Comparison of ENCODE assay signal across 1 cellular context in the genomic region with DNA sequence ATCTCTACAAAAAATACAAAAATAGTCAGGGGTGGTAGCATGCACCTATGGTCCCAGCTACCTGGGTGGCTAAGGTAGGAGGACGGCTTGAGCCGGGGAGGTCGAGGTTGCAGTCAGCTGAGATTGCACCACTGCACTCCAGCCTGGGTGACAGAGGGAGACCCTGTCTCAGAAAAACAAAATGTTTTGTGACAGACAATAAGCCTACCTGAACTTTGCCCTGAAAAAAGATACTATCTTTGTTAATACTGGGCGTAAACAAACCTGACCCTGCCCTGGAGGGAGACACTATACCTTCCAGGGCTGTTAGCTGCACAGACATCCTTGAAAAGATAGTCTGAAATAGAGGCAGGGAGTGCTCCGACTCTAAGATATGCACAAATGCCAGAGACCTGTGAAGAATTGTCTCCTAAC.
TF ChIP-seq lines count a peak whose summit lies in the region.

No MANE protein-coding gene starts in this region.

TF ChIP-seq in HepG2, 621 proteins besides CTCF, POLR2A, EP300 and RAD21 (continued from another document and continues in another):
- TF ChIP-seq POLR2G (IDR thresholded peaks at IDR 0.05; ENCODE audit: low read depth, low read length) (no peak), CENPBD1 (CRISPR knock-in tag; IDR thresholded peaks at IDR 0.05; ENCODE audit: borderline replicate concordance, low read depth) (no peak), KDM5A (IDR thresholded peaks at IDR 0.05; ENCODE audit: borderline replicate concordance, low read length) (no peak), ZFP62 (CRISPR knock-in tag; IDR thresholded peaks at IDR 0.05) (no peak), ATRX (CRISPR knock-in tag; IDR thresholded peaks at IDR 0.05; ENCODE audit: borderline replicate concordance) (no peak), GABPA (IDR thresholded peaks at IDR 0.05; ENCODE audit: low read depth, low read length) (no peak), GABPA (CRISPR knock-in tag; IDR thresholded peaks at IDR 0.05; ENCODE audit: low read depth) (no peak), NPAS2 (CRISPR knock-in tag; IDR thresholded peaks at IDR 0.05; ENCODE audit: borderline replicate concordance) (no peak), TGIF2 (CRISPR knock-in tag; IDR thresholded peaks at IDR 0.05) (peak; percentile 72; the same call in 1 of the 2 replicates), FOXP4 (CRISPR knock-in tag; IDR thresholded peaks at IDR 0.05) (peak; percentile 89), U2AF1 (optimal IDR thresholded peaks at IDR 0.05; ENCODE audit: low read depth, low read length) (no peak), PATZ1 (CRISPR knock-in tag; IDR thresholded peaks at IDR 0.05) (peak; percentile 55; the same call in 1 of the 2 replicates), RBAK (CRISPR knock-in tag; IDR thresholded peaks at IDR 0.05) (no peak), ZNF574 (CRISPR knock-in tag; IDR thresholded peaks at IDR 0.05) (0 out of 2 replicates have a peak, but pooled peaks have one; percentile 23), ZNF777 (CRISPR knock-in tag; IDR thresholded peaks at IDR 0.05) (no peak), ZNF782 (CRISPR knock-in tag; IDR thresholded peaks at IDR 0.05; ENCODE audit: borderline replicate concordance) (no peak), FIP1L1 (IDR thresholded peaks at IDR 0.05; ENCODE audit: borderline replicate concordance, insufficient read depth, low read depth, low read length) (no peak), EED (CRISPR knock-in tag; IDR thresholded peaks at IDR 0.05) (no peak), ELF3 (CRISPR knock-in tag; IDR thresholded peaks at IDR 0.05) (0 out of 2 replicates have a peak, but pooled peaks have one; percentile 43), ZSCAN29 (CRISPR knock-in tag; conservative IDR thresholded peaks at IDR 0.05) (no peak), ZNF749 (CRISPR knock-in tag; IDR thresholded peaks at IDR 0.05; ENCODE audit: borderline replicate concordance) (peak; percentile 41; the same call in 1 of the 2 replicates), ZNF230 (CRISPR knock-in tag; IDR thresholded peaks at IDR 0.05) (no peak), ZNF660 (CRISPR knock-in tag; IDR thresholded peaks at IDR 0.05; ENCODE audit: borderline replicate concordance, low read depth) (no peak), FOXM1 (CRISPR knock-in tag; IDR thresholded peaks at IDR 0.05) (no peak), ZMYM4 (CRISPR knock-in tag; IDR thresholded peaks at IDR 0.05) (peak; percentile 54), ZC3H4 (CRISPR knock-in tag; IDR thresholded peaks at IDR 0.05; ENCODE audit: borderline replicate concordance) (no peak), KMT2A (CRISPR knock-in tag; IDR thresholded peaks at IDR 0.05) (no peak), SKI (IDR thresholded peaks at IDR 0.05; ENCODE audit: partially characterized antibody) (peak; percentile 84), MIER2 (CRISPR knock-in tag; IDR thresholded peaks at IDR 0.05) (no peak), GTF3A (CRISPR knock-in tag; conservative IDR thresholded peaks at IDR 0.05) (no peak), ZBTB20 (CRISPR knock-in tag; IDR thresholded peaks at IDR 0.05; ENCODE audit: borderline replicate concordance, low read depth) (peak; percentile 71; the same call in 1 of the 2 replicates), ATF7 (IDR thresholded peaks at IDR 0.05) (no peak), ATF7 (CRISPR knock-in tag; IDR thresholded peaks at IDR 0.05) (no peak)
- TF ChIP-seq, protein P1, sequence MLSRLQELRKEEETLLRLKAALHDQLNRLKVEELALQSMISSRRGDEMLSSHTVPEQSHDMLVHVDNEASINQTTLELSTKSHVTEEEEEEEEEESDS (CRISPR knock-in tag; IDR thresholded peaks at IDR 0.05; ENCODE audit: borderline replicate concordance) = no peak
- TF ChIP-seq, protein P2, sequence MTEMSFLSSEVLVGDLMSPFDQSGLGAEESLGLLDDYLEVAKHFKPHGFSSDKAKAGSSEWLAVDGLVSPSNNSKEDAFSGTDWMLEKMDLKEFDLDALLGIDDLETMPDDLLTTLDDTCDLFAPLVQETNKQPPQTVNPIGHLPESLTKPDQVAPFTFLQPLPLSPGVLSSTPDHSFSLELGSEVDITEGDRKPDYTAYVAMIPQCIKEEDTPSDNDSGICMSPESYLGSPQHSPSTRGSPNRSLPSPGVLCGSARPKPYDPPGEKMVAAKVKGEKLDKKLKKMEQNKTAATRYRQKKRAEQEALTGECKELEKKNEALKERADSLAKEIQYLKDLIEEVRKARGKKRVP (CRISPR knock-in tag; IDR thresholded peaks at IDR 0.05) = 0 out of 4 replicates have a peak, but pooled peaks of 1 of the 2 experiments have one; percentile 33
- TF ChIP-seq, protein P3, sequence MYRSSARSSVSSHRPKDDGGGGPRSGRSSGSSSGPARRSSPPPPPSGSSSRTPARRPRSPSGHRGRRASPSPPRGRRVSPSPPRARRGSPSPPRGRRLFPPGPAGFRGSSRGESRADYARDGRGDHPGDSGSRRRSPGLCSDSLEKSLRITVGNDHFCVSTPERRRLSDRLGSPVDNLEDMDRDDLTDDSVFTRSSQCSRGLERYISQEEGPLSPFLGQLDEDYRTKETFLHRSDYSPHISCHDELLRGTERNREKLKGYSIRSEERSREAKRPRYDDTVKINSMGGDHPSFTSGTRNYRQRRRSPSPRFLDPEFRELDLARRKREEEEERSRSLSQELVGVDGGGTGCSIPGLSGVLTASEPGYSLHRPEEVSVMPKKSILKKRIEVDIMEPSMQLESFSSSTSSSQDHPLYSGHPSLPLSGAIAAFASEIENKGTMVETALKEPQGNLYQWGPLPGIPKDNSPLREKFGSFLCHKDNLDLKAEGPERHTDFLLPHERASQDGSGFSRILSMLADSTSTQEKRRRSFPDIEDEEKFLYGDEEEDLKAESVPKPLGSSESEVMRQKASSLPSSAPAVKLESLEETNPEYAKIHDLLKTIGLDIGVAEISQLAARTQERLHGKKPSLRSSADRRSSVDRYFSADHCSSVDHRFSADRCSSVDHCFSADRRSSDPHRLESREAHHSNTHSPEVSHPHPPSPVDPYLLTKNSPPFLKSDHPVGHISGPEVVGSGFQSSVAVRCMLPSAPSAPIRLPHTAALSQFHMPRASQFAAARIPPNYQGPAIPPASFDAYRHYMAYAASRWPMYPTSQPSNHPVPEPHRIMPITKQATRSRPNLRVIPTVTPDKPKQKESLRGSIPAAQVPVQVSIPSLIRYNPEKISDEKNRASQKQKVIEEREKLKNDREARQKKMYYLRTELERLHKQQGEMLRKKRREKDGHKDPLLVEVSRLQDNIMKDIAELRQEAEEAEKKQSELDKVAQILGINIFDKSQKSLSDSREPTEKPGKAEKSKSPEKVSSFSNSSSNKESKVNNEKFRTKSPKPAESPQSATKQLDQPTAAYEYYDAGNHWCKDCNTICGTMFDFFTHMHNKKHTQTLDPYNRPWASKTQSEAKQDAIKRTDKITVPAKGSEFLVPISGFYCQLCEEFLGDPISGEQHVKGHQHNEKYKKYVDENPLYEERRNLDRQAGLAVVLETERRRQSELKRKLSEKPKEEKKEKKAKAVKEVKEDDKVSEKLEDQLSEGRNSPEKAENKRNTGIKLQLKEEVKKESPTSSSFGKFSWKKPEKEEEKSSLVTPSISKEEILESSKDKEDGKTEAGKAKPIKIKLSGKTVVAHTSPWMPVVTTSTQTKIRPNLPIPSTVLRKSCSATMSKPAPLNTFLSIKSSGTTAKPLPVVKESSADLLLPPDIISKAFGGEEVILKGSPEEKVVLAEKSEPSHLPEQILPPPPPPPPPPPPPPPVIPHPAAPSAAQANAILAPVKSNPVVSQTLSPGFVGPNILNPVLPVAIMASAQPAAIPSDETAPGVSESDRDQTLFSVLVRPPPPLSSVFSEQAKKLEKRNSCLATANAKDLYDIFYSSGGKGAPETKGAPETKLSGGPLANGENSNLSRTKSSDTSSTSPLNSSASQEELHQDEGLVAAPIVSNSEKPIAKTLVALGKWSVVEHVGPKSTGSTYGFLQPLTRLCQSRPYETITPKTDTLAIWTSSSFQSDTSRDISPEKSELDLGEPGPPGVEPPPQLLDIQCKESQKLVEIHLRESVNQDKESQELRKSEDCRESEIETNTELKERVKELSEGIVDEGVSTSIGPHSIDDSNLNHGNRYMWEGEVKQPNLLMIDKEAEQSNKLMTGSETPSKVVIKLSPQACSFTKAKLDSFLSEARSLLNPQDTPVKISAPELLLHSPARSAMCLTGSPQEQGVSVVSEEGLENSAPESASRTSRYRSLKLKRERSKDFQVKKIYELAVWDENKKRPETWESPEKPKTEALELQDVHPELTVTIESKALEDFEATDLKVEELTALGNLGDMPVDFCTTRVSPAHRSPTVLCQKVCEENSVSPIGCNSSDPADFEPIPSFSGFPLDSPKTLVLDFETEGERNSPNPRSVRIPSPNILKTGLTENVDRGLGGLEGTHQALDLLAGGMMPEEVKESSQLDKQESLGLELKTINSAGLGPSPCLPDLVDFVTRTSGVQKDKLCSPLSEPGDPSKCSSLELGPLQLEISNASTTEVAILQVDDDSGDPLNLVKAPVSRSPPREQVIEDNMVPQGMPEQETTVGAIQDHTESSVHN (CRISPR knock-in tag; IDR thresholded peaks at IDR 0.05) = no peak
- TF ChIP-seq, protein P4, sequence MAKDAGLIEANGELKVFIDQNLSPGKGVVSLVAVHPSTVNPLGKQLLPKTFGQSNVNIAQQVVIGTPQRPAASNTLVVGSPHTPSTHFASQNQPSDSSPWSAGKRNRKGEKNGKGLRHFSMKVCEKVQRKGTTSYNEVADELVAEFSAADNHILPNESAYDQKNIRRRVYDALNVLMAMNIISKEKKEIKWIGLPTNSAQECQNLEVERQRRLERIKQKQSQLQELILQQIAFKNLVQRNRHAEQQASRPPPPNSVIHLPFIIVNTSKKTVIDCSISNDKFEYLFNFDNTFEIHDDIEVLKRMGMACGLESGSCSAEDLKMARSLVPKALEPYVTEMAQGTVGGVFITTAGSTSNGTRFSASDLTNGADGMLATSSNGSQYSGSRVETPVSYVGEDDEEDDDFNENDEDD (CRISPR knock-in tag; IDR thresholded peaks at IDR 0.05; ENCODE audit: borderline replicate concordance) = no peak
- TF ChIP-seq, protein P5, sequence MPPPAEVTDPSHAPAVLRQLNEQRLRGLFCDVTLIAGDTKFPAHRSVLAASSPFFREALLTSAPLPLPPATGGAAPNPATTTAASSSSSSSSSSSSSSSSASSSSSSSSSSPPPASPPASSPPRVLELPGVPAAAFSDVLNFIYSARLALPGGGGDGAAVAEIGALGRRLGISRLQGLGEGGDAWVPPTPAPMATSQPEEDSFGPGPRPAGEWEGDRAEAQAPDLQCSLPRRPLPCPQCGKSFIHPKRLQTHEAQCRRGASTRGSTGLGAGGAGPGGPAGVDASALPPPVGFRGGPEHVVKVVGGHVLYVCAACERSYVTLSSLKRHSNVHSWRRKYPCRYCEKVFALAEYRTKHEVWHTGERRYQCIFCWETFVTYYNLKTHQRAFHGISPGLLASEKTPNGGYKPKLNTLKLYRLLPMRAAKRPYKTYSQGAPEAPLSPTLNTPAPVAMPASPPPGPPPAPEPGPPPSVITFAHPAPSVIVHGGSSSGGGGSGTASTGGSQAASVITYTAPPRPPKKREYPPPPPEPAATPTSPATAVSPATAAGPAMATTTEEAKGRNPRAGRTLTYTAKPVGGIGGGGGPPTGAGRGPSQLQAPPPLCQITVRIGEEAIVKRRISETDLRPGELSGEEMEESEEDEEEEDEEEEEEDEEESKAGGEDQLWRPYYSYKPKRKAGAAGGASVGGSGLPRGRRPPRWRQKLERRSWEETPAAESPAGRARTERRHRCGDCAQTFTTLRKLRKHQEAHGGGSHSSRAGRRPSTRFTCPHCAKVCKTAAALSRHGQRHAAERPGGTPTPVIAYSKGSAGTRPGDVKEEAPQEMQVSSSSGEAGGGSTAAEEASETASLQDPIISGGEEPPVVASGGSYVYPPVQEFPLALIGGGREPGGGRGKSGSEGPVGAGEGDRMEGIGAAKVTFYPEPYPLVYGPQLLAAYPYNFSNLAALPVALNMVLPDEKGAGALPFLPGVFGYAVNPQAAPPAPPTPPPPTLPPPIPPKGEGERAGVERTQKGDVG (CRISPR knock-in tag; IDR thresholded peaks at IDR 0.05; ENCODE audit: borderline replicate concordance) = no peak
